Comparison of ENCODE assay signal across 19 cellular contexts in the genomic region with DNA sequence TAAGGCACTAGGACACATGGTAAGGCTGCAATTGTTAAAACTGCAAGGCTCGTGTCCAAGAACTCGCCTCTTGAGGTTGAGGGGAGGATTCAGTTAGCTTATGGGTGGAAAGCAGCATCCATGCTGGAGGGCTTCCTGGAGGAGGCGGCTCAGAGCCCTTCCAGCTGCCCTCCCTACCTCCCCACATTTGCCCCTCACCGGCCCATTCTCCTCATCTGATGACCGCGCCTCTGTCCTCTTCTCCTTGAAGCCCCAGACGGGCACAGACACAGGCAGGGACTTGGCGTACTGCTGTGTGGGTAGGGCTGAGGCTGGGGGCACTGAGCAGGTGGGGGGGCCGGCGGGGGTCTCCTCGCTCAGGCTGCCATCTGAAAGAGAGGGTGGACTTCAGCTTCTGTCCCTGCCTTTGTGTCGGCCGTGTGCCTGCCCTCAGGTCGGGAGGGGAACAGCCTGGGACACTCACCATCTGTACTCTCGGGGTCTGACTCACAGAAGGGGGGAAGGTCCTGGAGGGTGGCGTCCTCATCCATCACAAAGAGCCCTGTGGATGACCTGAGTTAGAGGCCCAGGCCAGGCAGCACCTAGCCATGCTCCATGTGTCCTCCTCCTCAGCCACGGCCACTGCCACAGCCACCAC. TPM values are rescaled to one million over a fixed set of nuclear protein-coding genes. Genes with fewer than 3 reads are reported as not detected.
DNase-seq lines count a peak whose midpoint lies in the region; ATAC-seq and TF ChIP-seq lines count a peak whose summit lies in the region.
"Had no signal": no experiment of that assay in that cellular context is flagged by ENCODE, and none has a peak within 500 bp of the region (broad histone marks: within the 10 kb centered on the region; RNA-seq: fewer than 3 reads in every experiment).

No MANE protein-coding gene starts in this region.

- no peaks in the 10 kb centered on the region for H3K27me3 ChIP-seq in right lobe of liver
- H3K27me3 ChIP-seq: heart right ventricle, upper lobe of right lung had no signal

- no peak overlapping the region for H3K27ac ChIP-seq in right lobe of liver
- H3K27ac ChIP-seq: upper lobe of right lung had no signal

- peaks cover under 1 to 28% (median 15%) of the 10 kb centered on the region in 4 donors for H3K4me1 ChIP-seq in right lobe of liver

- CTCF ChIA-PET in activated CD4-positive, alpha-beta memory T cell treated with anti-CD3 and anti-CD28 coated beads for 36 hours (lab: Charles Lee) = no interaction called here

- TF ChIP-seq POLR2A in right lobe of liver (IDR thresholded peaks at IDR 0.05) = no peak

- H3K27ac Mint-ChIP-seq in activated T-cell treated with anti-CD3 and anti-CD28 coated beads, Interleukin-2, amount 50 U/mL, for 72 hours = no peak overlapping the region
- H3K27ac Mint-ChIP-seq in activated CD4-positive, alpha-beta memory T cell treated with anti-CD3 and anti-CD28 coated beads for 36 hours = peak overlapping the region; percentile 31
- H3K27ac Mint-ChIP-seq in type B pancreatic cell = peak overlapping the region; percentile 50
- peak overlapping the region in 5 of 10 donors; percentile 5 to 91 (median 81) for H3K27ac Mint-ChIP-seq in naive thymus-derived CD8-positive, alpha-beta T cell

- H3K4me3 Mint-ChIP-seq in activated T-cell treated with anti-CD3 and anti-CD28 coated beads, Interleukin-2, amount 50 U/mL, for 72 hours = peak overlapping the region; percentile 3 to 12
- H3K4me3 Mint-ChIP-seq in activated CD4-positive, alpha-beta memory T cell treated with anti-CD3 and anti-CD28 coated beads for 36 hours = no peak overlapping the region
- peak overlapping the region; percentile 76 for H3K4me3 Mint-ChIP-seq in type B pancreatic cell
- H3K4me3 Mint-ChIP-seq in naive thymus-derived CD8-positive, alpha-beta T cell = peak overlapping the region in 4 of 10 donors; percentile 37 to 72 (median 42)

- no peak overlapping the region for H3K4me3 ChIP-seq in right lobe of liver
- H3K4me3 ChIP-seq: heart right ventricle, upper lobe of right lung had no signal

- TF ChIP-seq CTCF in right lobe of liver (IDR thresholded peaks at IDR 0.05) = no peak
- TF ChIP-seq CTCF in type B pancreatic cell (conservative IDR thresholded peaks at IDR 0.05) = no peak

- no peaks in the 10 kb centered on the region for H3K9me3 ChIP-seq in right lobe of liver
- H3K9me3 ChIP-seq: heart right ventricle, upper lobe of right lung had no signal

- no peak for DNase-seq in activated T-cell treated with anti-CD3 and anti-CD28 coated beads, Interleukin-2, amount 50 U/mL, for 72 hours
- no peak for DNase-seq in activated T-cell treated with anti-CD3 and anti-CD28 coated beads, Interleukin-2, amount 50 U/mL, for 48 hours
- DNase-seq in activated CD4-positive, alpha-beta memory T cell treated with anti-CD3 and anti-CD28 coated beads for 36 hours = no peak
- DNase-seq in right lobe of liver = peak in 2 of 3 donors; percentile 26 to 51
- no peak for DNase-seq in type B pancreatic cell (ENCODE audit: extremely low spot score, unreplicated experiment)
- no peak for DNase-seq in Right ventricle myocardium inferior (ENCODE audit: missing footprints)
- DNase-seq in NCI-H2029 (lab: John Stamatoyannopoulos, UW) = no peak
- no peak for DNase-seq in naive thymus-derived CD8-positive, alpha-beta T cell
- DNase-seq: activated CD4-positive, alpha-beta T cell treated with anti-CD3 and anti-CD28 coated beads for 48 hours; dermis blood vessel endothelial cell; HCEC 1CT; islet precursor cell; NCI-H2107; NCI-H82; occipital lobe; small intestine; stimulated activated naive CD4-positive, alpha-beta T cell; upper lobe of right lung had no signal

- POLR2A ChIA-PET in activated CD4-positive, alpha-beta memory T cell treated with anti-CD3 and anti-CD28 coated beads for 36 hours (lab: Charles Lee) = no interaction called here
- POLR2A ChIA-PET in naive thymus-derived CD8-positive, alpha-beta T cell (lab: Charles Lee) = no interaction called here

- no peaks in the 10 kb centered on the region for H3K27me3 Mint-ChIP-seq in activated T-cell treated with anti-CD3 and anti-CD28 coated beads, Interleukin-2, amount 50 U/mL, for 72 hours (ENCODE audit: low read depth)
- H3K27me3 Mint-ChIP-seq in activated CD4-positive, alpha-beta memory T cell treated with anti-CD3 and anti-CD28 coated beads for 36 hours = no peaks in the 10 kb centered on the region
- H3K27me3 Mint-ChIP-seq in type B pancreatic cell = no peaks in the 10 kb centered on the region
- H3K27me3 Mint-ChIP-seq in naive thymus-derived CD8-positive, alpha-beta T cell = no peaks in the 10 kb centered on the region

- H3K36me3 Mint-ChIP-seq in activated T-cell treated with anti-CD3 and anti-CD28 coated beads, Interleukin-2, amount 50 U/mL, for 72 hours (ENCODE audit: insufficient read depth in 2 of 2) = peaks cover 1 to 7% of the 10 kb centered on the region in 2 donors
- H3K36me3 Mint-ChIP-seq in activated CD4-positive, alpha-beta memory T cell treated with anti-CD3 and anti-CD28 coated beads for 36 hours = peaks cover 8% of the 10 kb centered on the region
- peaks cover 4% of the 10 kb centered on the region for H3K36me3 Mint-ChIP-seq in type B pancreatic cell
- peaks cover 0 to 4% (median 0%) of the 10 kb centered on the region in 3 donors for H3K36me3 Mint-ChIP-seq in naive thymus-derived CD8-positive, alpha-beta T cell

- no peaks in the 10 kb centered on the region for H3K9me3 Mint-ChIP-seq in activated T-cell treated with anti-CD3 and anti-CD28 coated beads, Interleukin-2, amount 50 U/mL, for 72 hours
- H3K9me3 Mint-ChIP-seq in activated CD4-positive, alpha-beta memory T cell treated with anti-CD3 and anti-CD28 coated beads for 36 hours = no peaks in the 10 kb centered on the region
- H3K9me3 Mint-ChIP-seq in type B pancreatic cell = no peaks in the 10 kb centered on the region
- H3K9me3 Mint-ChIP-seq in naive thymus-derived CD8-positive, alpha-beta T cell = peaks cover 0 to 3% (median 0%) of the 10 kb centered on the region in 9 donors

- H3K36me3 ChIP-seq in right lobe of liver = no peaks in the 10 kb centered on the region
- H3K36me3 ChIP-seq: upper lobe of right lung had no signal

- WGBS in right lobe of liver (ENCODE audit: insufficient coverage, low coverage, low lambda C conversion rate, missing lambda C conversion rate) = no CpG with 5 or more reads among the region's 17 CpGs

- H3K4me1 Mint-ChIP-seq in activated T-cell treated with anti-CD3 and anti-CD28 coated beads, Interleukin-2, amount 50 U/mL, for 72 hours (ENCODE audit: low read depth) = peaks cover 37% of the 10 kb centered on the region
- peaks cover 44% of the 10 kb centered on the region for H3K4me1 Mint-ChIP-seq in activated CD4-positive, alpha-beta memory T cell treated with anti-CD3 and anti-CD28 coated beads for 36 hours (ENCODE audit: low read depth)
- peaks cover 9% of the 10 kb centered on the region for H3K4me1 Mint-ChIP-seq in type B pancreatic cell (ENCODE audit: unreplicated experiment)
- peaks cover 17 to 46% (median 38%) of the 10 kb centered on the region in 4 donors for H3K4me1 Mint-ChIP-seq in naive thymus-derived CD8-positive, alpha-beta T cell

- no peak for ATAC-seq in activated T-cell treated with anti-CD3 and anti-CD28 coated beads, Interleukin-2, amount 50 U/mL, for 72 hours (replicated peaks in 1 of 2)
- no peak for ATAC-seq in right lobe of liver
- ATAC-seq in Right ventricle myocardium inferior = no peak
- no peak for ATAC-seq in naive thymus-derived CD8-positive, alpha-beta T cell
- ATAC-seq: heart right ventricle, upper lobe of right lung had no signal

- intact Hi-C loops in activated CD4-positive, alpha-beta memory T cell treated with anti-CD3 and anti-CD28 coated beads for 36 hours (cut with micrococcal nuclease) = no loop called here
- intact Hi-C loops in right lobe of liver (cut with DNase I) (no loop called here), Right ventricle myocardium inferior (cut with DNase I) (loop anchor here (10.0 kb wide), 1 partner anchor 377 kb away; the partner anchor contains the start of gene RPS11)

RNA-seq across cellular contexts. Expression of gene PNKP, which starts 4.1 kb away (rescaled TPM):
- 10 to 100 TPM; 71.1 to 74.5 TPM for total RNA-seq in activated T-cell treated with anti-CD3 and anti-CD28 coated beads, Interleukin-2, amount 50 U/mL, for 72 hours
- total RNA-seq in activated CD4-positive, alpha-beta memory T cell treated with anti-CD3 and anti-CD28 coated beads for 36 hours = 10 to 100 TPM; 88.7 to 98.6 TPM
- 10 to 100 TPM; 21.0 to 37.5 (median 27.9) TPM for total RNA-seq in right lobe of liver
- 72.3 and 125 TPM in 2 replicates for total RNA-seq in type B pancreatic cell (ENCODE audit: low replicate concordance)
- total RNA-seq in Right ventricle myocardium inferior = 36.9 TPM
- total RNA-seq in naive thymus-derived CD8-positive, alpha-beta T cell = 100 to 1,000 TPM; 170 to 176 TPM
- polyA plus RNA-seq in naive thymus-derived CD8-positive, alpha-beta T cell = 10 to 100 TPM; 21.1 to 24.3 (median 21.4) TPM

RNA-seq across cellular contexts. Expression of gene AKT1S1, which starts 5.7 kb away (rescaled TPM):
- total RNA-seq in activated T-cell treated with anti-CD3 and anti-CD28 coated beads, Interleukin-2, amount 50 U/mL, for 72 hours = 10 to 100 TPM; 30.5 to 36.6 TPM
- 10 to 100 TPM; 19.6 TPM for total RNA-seq in activated CD4-positive, alpha-beta memory T cell treated with anti-CD3 and anti-CD28 coated beads for 36 hours
- 10 to 100 TPM; 18.2 to 27.0 (median 22.4) TPM for total RNA-seq in right lobe of liver
- total RNA-seq in type B pancreatic cell (ENCODE audit: low replicate concordance) = 35.8 and 40.1 TPM in 2 replicates
- total RNA-seq in Right ventricle myocardium inferior = 37.2 TPM
- 10 to 100 TPM; 28.4 to 30.4 TPM for total RNA-seq in naive thymus-derived CD8-positive, alpha-beta T cell
- 1 to 10 TPM; 2.6 to 4.5 (median 3.9) TPM for polyA plus RNA-seq in naive thymus-derived CD8-positive, alpha-beta T cell

RNA-seq across cellular contexts. Expression of gene TBC1D17, which starts 6.0 kb away (rescaled TPM):
- total RNA-seq in activated T-cell treated with anti-CD3 and anti-CD28 coated beads, Interleukin-2, amount 50 U/mL, for 72 hours = 10 to 100 TPM; 47.9 to 53.9 TPM
- 10 to 100 TPM; 32.5 to 34.7 TPM for total RNA-seq in activated CD4-positive, alpha-beta memory T cell treated with anti-CD3 and anti-CD28 coated beads for 36 hours
- total RNA-seq in right lobe of liver = 10 to 100 TPM; 12.6 to 38.1 (median 27.8) TPM
- total RNA-seq in type B pancreatic cell (ENCODE audit: low replicate concordance) = 33.9 and 45.9 TPM in 2 replicates
- total RNA-seq in Right ventricle myocardium inferior = 44.9 TPM
- 10 to 100 TPM; 92.7 to 94.0 TPM for total RNA-seq in naive thymus-derived CD8-positive, alpha-beta T cell
- 10 to 100 TPM in 2 of 3 donors, 1 to 10 TPM in 1; 8.1 to 17.7 (median 11.3) TPM for polyA plus RNA-seq in naive thymus-derived CD8-positive, alpha-beta T cell

RNA-seq across cellular contexts. Expression of gene PTOV1, which starts 20.5 kb away (rescaled TPM):
- 10 to 100 TPM; 63.8 to 73.3 TPM for total RNA-seq in activated T-cell treated with anti-CD3 and anti-CD28 coated beads, Interleukin-2, amount 50 U/mL, for 72 hours
- 100 to 1,000 TPM; 105 to 108 TPM for total RNA-seq in activated CD4-positive, alpha-beta memory T cell treated with anti-CD3 and anti-CD28 coated beads for 36 hours
- total RNA-seq in right lobe of liver (10 to 100 TPM; 44.4 to 93.0 (median 69.6) TPM), type B pancreatic cell (ENCODE audit: low replicate concordance) (248 and 388 TPM in 2 replicates), Right ventricle myocardium inferior (122 TPM)
- total RNA-seq in naive thymus-derived CD8-positive, alpha-beta T cell = 100 to 1,000 TPM; 178 to 186 TPM
- 10 to 100 TPM; 42.9 to 67.4 (median 50.9) TPM for polyA plus RNA-seq in naive thymus-derived CD8-positive, alpha-beta T cell

RNA-seq across cellular contexts. Expression of gene IL4I1, which starts 25.2 kb away (rescaled TPM):
- total RNA-seq in activated T-cell treated with anti-CD3 and anti-CD28 coated beads, Interleukin-2, amount 50 U/mL, for 72 hours = 10 to 100 TPM; 16.7 to 42.3 TPM
- total RNA-seq in activated CD4-positive, alpha-beta memory T cell treated with anti-CD3 and anti-CD28 coated beads for 36 hours = 100 to 1,000 TPM; 108 to 111 TPM
- total RNA-seq in right lobe of liver (1 to 10 TPM in 2 of 6 experiments, under 1 TPM in 1, not detected in 3; 0.56 to 4.2 (median 1.0) TPM), type B pancreatic cell (ENCODE audit: low replicate concordance) (0.58 and 0.74 TPM in 2 replicates), Right ventricle myocardium inferior (0.30 TPM)
- 1 to 10 TPM in 1 of 2 experiments, under 1 TPM in 1; 0.85 to 1.1 TPM for total RNA-seq in naive thymus-derived CD8-positive, alpha-beta T cell
- polyA plus RNA-seq in naive thymus-derived CD8-positive, alpha-beta T cell = under 1 TPM; 0.24 to 0.26 (median 0.25) TPM
- total RNA-seq: occipital lobe had no signal

Comparison
In these comparisons a context has a peak if more than half of its experiments do, and no peak if none do; other contexts are left out.
1. DNase-seq: peak in right lobe of liver (2 of 3); none in activated T-cell treated with anti-CD3 and anti-CD28 coated beads, Interleukin-2, amount 50 U/mL, for 72 hours (0 of 2), activated T-cell treated with anti-CD3 and anti-CD28 coated beads, Interleukin-2, amount 50 U/mL, for 48 hours (0 of 2), activated CD4-positive, alpha-beta memory T cell treated with anti-CD3 and anti-CD28 coated beads for 36 hours (single experiment), type B pancreatic cell (single experiment), Right ventricle myocardium inferior (single experiment), NCI-H2029 (single experiment) and naive thymus-derived CD8-positive, alpha-beta T cell (0 of 10).